Comparison of ENCODE assay signal across 8 cellular contexts in genomic region chr11:104609297-104609696, GRCh38.
DNase-seq lines count a peak whose midpoint lies in the region; ATAC-seq lines count a peak whose summit lies in the region.

No MANE protein-coding gene starts in this region.

- H3K27me3 ChIP-seq in iPS DF 6.9 (ENCODE audit: control insufficient read depth, insufficient read depth, low read length) = no peaks in the 10 kb centered on the region

- H3K9me3 ChIP-seq in SK-N-MC (ENCODE audit: low read depth, low read length) (no peaks in the 10 kb centered on the region), iPS DF 6.9 (ENCODE audit: control insufficient read depth, insufficient read depth, low read length) (no peaks in the 10 kb centered on the region)

- H3K27ac ChIP-seq in SK-N-MC = peak overlapping the region; percentile 33
- no peak overlapping the region for H3K27ac ChIP-seq in iPS DF 6.9 (ENCODE audit: low read length)

- no CpG with 5 or more reads among the region's 1 CpG for WGBS in iPS DF 6.9 (ENCODE audit: insufficient coverage, insufficient read length)

- H3K4me3 ChIP-seq in SK-N-MC (no peak overlapping the region; the same call in 1 of the 2 replicates), iPS DF 6.9 (ENCODE audit: low read length) (no peak overlapping the region)

- peak; percentile 81 for DNase-seq in G401 (ENCODE audit: low spot score)
- DNase-seq in HPDE6-E6E7 (ENCODE audit: extremely low spot score) = peak; percentile 40
- no peak for DNase-seq in SK-N-MC (ENCODE audit: low read depth, low spot score)
- DNase-seq in astrocyte of the hippocampus (ENCODE audit: low read depth, low spot score) = peak; percentile 82
- peak; percentile 61 for DNase-seq in iPS DF 6.9 (ENCODE audit: low read depth, low spot score)
- peak; percentile 60 for DNase-seq in smooth muscle cell of the brain vasculature (ENCODE audit: low read depth, low spot score)
- DNase-seq in NCI-H774 (lab: John Stamatoyannopoulos, UW) = no peak

- H3K9ac ChIP-seq in SK-N-MC (ENCODE audit: insufficient read length) = no peak overlapping the region

- no peaks in the 10 kb centered on the region for H3K4me1 ChIP-seq in iPS DF 6.9 (ENCODE audit: control insufficient read depth, insufficient read depth, low read length)

- in situ Hi-C loops in G401 (cut with HindIII; ENCODE audit: low sequenced_read_pairs) = no loop called here

- peak; percentile 98 for ATAC-seq in GM21515 (IDR thresholded peaks at IDR 0.05; ENCODE audit: unreplicated experiment)

- H3K36me3 ChIP-seq in SK-N-MC (ENCODE audit: insufficient read depth, low read length) (no peaks in the 10 kb centered on the region), iPS DF 6.9 (ENCODE audit: control insufficient read depth, insufficient read depth, low read length) (no peaks in the 10 kb centered on the region)

Comparison
In these comparisons a context has a peak if more than half of its experiments do, and no peak if none do; other contexts are left out.
1. DNase-seq: peak in G401 (single experiment), HPDE6-E6E7 (single experiment), astrocyte of the hippocampus (single experiment), iPS DF 6.9 (single experiment) and smooth muscle cell of the brain vasculature (single experiment); none in SK-N-MC (single experiment) and NCI-H774 (single experiment).